Comparison of ENCODE assay signal across 1 cellular context in the genomic region with DNA sequence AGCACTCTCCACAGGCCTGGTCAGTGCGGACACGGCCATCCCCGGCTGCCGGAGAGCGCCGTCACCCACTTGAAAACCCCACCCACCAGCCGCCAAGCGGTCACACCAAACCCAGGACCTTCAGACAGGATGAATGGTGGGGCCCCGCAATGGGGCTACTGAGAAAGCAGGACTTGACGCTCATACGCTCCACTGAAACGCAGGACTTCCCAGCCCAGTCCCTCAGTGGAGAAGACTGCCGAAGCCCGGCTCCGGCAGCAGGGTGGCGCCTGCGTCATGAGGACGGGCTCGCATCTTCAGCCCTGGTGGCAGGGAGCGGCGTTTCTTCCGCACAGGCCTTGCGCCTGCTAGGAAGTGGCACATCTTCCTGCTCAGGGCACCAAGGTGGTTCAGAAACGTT.
TF ChIP-seq lines count a peak whose summit lies in the region.

No MANE protein-coding gene starts in this region.

TF ChIP-seq in WTC11, 78 proteins besides CTCF, POLR2A, EP300 and RAD21 (continued from another document):
- TF ChIP-seq, protein P1, sequence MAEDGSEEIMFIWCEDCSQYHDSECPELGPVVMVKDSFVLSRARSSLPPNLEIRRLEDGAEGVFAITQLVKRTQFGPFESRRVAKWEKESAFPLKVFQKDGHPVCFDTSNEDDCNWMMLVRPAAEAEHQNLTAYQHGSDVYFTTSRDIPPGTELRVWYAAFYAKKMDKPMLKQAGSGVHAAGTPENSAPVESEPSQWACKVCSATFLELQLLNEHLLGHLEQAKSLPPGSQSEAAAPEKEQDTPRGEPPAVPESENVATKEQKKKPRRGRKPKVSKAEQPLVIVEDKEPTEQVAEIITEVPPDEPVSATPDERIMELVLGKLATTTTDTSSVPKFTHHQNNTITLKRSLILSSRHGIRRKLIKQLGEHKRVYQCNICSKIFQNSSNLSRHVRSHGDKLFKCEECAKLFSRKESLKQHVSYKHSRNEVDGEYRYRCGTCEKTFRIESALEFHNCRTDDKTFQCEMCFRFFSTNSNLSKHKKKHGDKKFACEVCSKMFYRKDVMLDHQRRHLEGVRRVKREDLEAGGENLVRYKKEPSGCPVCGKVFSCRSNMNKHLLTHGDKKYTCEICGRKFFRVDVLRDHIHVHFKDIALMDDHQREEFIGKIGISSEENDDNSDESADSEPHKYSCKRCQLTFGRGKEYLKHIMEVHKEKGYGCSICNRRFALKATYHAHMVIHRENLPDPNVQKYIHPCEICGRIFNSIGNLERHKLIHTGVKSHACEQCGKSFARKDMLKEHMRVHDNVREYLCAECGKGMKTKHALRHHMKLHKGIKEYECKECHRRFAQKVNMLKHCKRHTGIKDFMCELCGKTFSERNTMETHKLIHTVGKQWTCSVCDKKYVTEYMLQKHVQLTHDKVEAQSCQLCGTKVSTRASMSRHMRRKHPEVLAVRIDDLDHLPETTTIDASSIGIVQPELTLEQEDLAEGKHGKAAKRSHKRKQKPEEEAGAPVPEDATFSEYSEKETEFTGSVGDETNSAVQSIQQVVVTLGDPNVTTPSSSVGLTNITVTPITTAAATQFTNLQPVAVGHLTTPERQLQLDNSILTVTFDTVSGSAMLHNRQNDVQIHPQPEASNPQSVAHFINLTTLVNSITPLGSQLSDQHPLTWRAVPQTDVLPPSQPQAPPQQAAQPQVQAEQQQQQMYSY (CRISPR knock-in tag; IDR thresholded peaks at IDR 0.05), result no peak
- TF ChIP-seq ZNF416 (CRISPR knock-in tag; IDR thresholded peaks at IDR 0.05) (no peak), ZNF138 (CRISPR knock-in tag; conservative IDR thresholded peaks at IDR 0.05) (no peak), SMAD4 (CRISPR knock-in tag; IDR thresholded peaks at IDR 0.05) (no peak), ZNF671 (CRISPR knock-in tag; IDR thresholded peaks at IDR 0.05) (no peak), RORB (CRISPR knock-in tag; IDR thresholded peaks at IDR 0.05) (no peak), ETV6 (CRISPR knock-in tag; IDR thresholded peaks at IDR 0.05) (no peak), GTF2I (CRISPR knock-in tag; conservative IDR thresholded peaks at IDR 0.05) (no peak), ZNF219 (CRISPR knock-in tag; IDR thresholded peaks at IDR 0.05; ENCODE audit: borderline replicate concordance) (no peak), TEAD1 (CRISPR knock-in tag; IDR thresholded peaks at IDR 0.05) (no peak), OVOL2 (CRISPR knock-in tag; IDR thresholded peaks at IDR 0.05; ENCODE audit: borderline replicate concordance) (no peak), JUN (CRISPR knock-in tag; IDR thresholded peaks at IDR 0.05) (no peak)
- TF ChIP-seq, protein P2, sequence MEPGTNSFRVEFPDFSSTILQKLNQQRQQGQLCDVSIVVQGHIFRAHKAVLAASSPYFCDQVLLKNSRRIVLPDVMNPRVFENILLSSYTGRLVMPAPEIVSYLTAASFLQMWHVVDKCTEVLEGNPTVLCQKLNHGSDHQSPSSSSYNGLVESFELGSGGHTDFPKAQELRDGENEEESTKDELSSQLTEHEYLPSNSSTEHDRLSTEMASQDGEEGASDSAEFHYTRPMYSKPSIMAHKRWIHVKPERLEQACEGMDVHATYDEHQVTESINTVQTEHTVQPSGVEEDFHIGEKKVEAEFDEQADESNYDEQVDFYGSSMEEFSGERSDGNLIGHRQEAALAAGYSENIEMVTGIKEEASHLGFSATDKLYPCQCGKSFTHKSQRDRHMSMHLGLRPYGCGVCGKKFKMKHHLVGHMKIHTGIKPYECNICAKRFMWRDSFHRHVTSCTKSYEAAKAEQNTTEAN (CRISPR knock-in tag; IDR thresholded peaks at IDR 0.05), result no peak
- TF ChIP-seq, protein P3, sequence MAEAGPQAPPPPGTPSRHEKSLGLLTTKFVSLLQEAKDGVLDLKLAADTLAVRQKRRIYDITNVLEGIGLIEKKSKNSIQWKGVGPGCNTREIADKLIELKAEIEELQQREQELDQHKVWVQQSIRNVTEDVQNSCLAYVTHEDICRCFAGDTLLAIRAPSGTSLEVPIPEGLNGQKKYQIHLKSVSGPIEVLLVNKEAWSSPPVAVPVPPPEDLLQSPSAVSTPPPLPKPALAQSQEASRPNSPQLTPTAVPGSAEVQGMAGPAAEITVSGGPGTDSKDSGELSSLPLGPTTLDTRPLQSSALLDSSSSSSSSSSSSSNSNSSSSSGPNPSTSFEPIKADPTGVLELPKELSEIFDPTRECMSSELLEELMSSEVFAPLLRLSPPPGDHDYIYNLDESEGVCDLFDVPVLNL (CRISPR knock-in tag; IDR thresholded peaks at IDR 0.05; ENCODE audit: borderline replicate concordance, low read depth), result no peak
- TF ChIP-seq, protein P4, sequence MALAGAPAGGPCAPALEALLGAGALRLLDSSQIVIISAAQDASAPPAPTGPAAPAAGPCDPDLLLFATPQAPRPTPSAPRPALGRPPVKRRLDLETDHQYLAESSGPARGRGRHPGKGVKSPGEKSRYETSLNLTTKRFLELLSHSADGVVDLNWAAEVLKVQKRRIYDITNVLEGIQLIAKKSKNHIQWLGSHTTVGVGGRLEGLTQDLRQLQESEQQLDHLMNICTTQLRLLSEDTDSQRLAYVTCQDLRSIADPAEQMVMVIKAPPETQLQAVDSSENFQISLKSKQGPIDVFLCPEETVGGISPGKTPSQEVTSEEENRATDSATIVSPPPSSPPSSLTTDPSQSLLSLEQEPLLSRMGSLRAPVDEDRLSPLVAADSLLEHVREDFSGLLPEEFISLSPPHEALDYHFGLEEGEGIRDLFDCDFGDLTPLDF (CRISPR knock-in tag; IDR thresholded peaks at IDR 0.05), result no peak
- TF ChIP-seq, protein P5, sequence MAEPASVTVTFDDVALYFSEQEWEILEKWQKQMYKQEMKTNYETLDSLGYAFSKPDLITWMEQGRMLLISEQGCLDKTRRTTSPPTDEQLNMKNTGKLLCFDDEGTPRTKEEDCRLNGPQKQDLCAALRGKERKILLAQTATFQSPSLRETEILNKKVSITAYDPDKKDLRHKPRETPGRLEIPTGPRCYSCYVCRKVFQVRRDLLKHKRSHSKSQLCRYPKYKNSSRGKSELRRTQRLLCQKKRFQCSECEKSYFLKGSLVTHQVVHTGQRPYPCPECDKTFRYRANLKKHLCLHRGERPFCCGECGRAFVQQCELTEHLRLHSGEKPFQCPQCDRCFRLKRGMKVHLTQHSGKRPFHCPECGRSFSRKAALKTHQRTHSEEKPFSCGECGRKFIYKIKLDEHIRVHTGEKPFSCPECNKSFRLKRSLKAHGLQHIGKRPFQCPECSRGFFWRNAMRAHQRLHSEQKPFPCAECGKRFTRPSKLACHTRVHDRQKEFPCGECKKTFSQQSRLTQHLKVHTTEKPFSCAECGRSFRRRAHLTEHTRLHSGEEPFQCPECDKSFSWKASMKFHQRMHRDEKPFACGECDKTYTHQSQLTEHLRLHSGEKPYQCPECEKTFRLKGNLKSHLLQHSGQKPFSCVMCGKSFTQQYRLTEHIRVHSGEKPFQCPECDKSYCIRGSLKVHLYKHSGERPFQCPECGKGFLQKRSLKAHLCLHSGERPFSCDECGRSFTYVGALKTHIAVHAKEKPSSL (CRISPR knock-in tag; conservative IDR thresholded peaks at IDR 0.05), result no peak
- TF ChIP-seq, protein P6, sequence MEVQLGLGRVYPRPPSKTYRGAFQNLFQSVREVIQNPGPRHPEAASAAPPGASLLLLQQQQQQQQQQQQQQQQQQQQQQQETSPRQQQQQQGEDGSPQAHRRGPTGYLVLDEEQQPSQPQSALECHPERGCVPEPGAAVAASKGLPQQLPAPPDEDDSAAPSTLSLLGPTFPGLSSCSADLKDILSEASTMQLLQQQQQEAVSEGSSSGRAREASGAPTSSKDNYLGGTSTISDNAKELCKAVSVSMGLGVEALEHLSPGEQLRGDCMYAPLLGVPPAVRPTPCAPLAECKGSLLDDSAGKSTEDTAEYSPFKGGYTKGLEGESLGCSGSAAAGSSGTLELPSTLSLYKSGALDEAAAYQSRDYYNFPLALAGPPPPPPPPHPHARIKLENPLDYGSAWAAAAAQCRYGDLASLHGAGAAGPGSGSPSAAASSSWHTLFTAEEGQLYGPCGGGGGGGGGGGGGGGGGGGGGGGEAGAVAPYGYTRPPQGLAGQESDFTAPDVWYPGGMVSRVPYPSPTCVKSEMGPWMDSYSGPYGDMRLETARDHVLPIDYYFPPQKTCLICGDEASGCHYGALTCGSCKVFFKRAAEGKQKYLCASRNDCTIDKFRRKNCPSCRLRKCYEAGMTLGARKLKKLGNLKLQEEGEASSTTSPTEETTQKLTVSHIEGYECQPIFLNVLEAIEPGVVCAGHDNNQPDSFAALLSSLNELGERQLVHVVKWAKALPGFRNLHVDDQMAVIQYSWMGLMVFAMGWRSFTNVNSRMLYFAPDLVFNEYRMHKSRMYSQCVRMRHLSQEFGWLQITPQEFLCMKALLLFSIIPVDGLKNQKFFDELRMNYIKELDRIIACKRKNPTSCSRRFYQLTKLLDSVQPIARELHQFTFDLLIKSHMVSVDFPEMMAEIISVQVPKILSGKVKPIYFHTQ (CRISPR knock-in tag; IDR thresholded peaks at IDR 0.05), result no peak
- TF ChIP-seq, protein P7, sequence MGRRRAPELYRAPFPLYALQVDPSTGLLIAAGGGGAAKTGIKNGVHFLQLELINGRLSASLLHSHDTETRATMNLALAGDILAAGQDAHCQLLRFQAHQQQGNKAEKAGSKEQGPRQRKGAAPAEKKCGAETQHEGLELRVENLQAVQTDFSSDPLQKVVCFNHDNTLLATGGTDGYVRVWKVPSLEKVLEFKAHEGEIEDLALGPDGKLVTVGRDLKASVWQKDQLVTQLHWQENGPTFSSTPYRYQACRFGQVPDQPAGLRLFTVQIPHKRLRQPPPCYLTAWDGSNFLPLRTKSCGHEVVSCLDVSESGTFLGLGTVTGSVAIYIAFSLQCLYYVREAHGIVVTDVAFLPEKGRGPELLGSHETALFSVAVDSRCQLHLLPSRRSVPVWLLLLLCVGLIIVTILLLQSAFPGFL (CRISPR knock-in tag; IDR thresholded peaks at IDR 0.05; ENCODE audit: borderline replicate concordance), result no peak
